23 cellular contexts compared by ENCODE assay signal in the genomic region with DNA sequence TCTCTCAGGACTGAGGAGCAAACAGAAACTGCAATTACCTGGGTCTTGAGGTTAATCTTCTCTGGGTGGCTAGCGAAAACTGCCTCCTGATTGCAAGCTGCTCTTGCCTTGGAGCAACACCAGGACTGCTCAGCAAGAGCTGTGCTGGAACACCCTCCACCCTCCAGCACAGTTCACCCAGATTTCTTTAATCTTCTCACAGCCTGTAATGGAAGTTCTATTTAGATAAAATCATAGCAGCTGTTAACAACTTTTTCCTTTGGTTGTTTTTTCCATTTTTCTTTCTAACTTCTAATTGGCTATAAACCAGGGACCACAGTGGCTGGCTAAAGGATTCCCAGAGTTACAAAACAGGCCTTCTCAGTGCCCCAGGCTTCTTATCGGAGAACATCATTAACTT. TPM values are rescaled to one million over a fixed set of nuclear protein-coding genes. Genes with fewer than 3 reads are reported as not detected.
DNase-seq lines count a peak whose midpoint lies in the region; ATAC-seq and TF ChIP-seq lines count a peak whose summit lies in the region.
"Had no signal": no experiment of that assay in that cellular context is flagged by ENCODE, and none has a peak within 500 bp of the region (broad histone marks: within the 10 kb centered on the region; RNA-seq: fewer than 3 reads in every experiment).

No MANE protein-coding gene starts in this region.

- ATAC-seq in HG03175 (IDR thresholded peaks at IDR 0.05; ENCODE audit: unreplicated experiment): no peak
- no peak for ATAC-seq in GM21526 (IDR thresholded peaks at IDR 0.05; ENCODE audit: low FRiP score, unreplicated experiment)
- ATAC-seq: activated CD8-positive, alpha-beta T cell treated with anti-CD3 and anti-CD28 coated beads, Interleukin-2, amount 10 ng/mL, durations not matched to agents 7 days and 5 days; GM23338; stimulated activated naive CD8-positive, alpha-beta T cell treated with anti-CD3 and anti-CD28 coated beads, Interleukin-15, amount 100 ng/mL, for 72 hours; T-cell had no signal

- no peak overlapping the region for H3K27ac ChIP-seq in fibroblast of lung (ENCODE audit: insufficient read depth, low read length)

- DNase-seq in ELF-1 (ENCODE audit: low read depth, low spot score): peak; percentile 86
- peak; percentile 24 for DNase-seq in NCI-H2227 (lab: John Stamatoyannopoulos, UW; ENCODE audit: unreplicated experiment)
- DNase-seq in fibroblast of lung (ENCODE audit: low read depth in 2 of 2): peak; percentile 15 to 48
- peak; percentile 10 for DNase-seq in myocyte (ENCODE audit: low read depth)
- no peak for DNase-seq in occipital lobe (lab: John Stamatoyannopoulos, UW)
- no peak for DNase-seq in stimulated activated CD4-positive, alpha-beta T cell treated with anti-CD3 and anti-CD28 coated beads, Interleukin-2, amount 100 ng/mL, for 24 hours
- DNase-seq: activated CD4-positive, CD25-positive, alpha-beta regulatory T cell treated with anti-CD3 and anti-CD28 coated beads, Interleukin-2, amount 50 U/mL, for 72 hours; activated CD8-positive, alpha-beta T cell treated with anti-CD3 and anti-CD28 coated beads, Interleukin-2, amount 10 ng/mL, durations not matched to agents 7 days and 5 days; activated naive CD4-positive, alpha-beta T cell; activated T-cell treated with anti-CD3 and anti-CD28 coated beads, Interleukin-2, amount 50 U/mL, for 1 hour; amniotic stem cell; DMS79 treated with DMSO at 0.1 percent for 48 hours; foreskin fibroblast; hippocampal formation; MG63; NCI-H1436; NCI-H2107; stimulated activated naive CD8-positive, alpha-beta T cell treated with anti-CD3 and anti-CD28 coated beads, Interleukin-15, amount 100 ng/mL, for 72 hours; T-cell; trophoblast cell had no signal

- H3K9ac ChIP-seq in fibroblast of lung (ENCODE audit: insufficient read depth, low read length): no peak overlapping the region

- no peak overlapping the region for H3K4me2 ChIP-seq in fibroblast of lung (ENCODE audit: extremely low read depth, insufficient read depth, low read length)
- H3K4me2 ChIP-seq: GM23338 had no signal

- H4K20me1 ChIP-seq in fibroblast of lung (ENCODE audit: control insufficient read depth, extremely low read depth, insufficient read depth, low read length): no peaks in the 10 kb centered on the region

- no peak overlapping the region for H3K4me3 ChIP-seq in fibroblast of lung (replicated peaks in 1 of 4; ENCODE audit: control extremely low read depth in 1 of 4, insufficient read depth in 1 of 4, low read depth in 3 of 4, low read length in 4 of 4)
- H3K4me3 ChIP-seq: GM23338, MG63 had no signal

- no peak overlapping the region for H2AFZ ChIP-seq in fibroblast of lung (ENCODE audit: low read length)
- H2AFZ ChIP-seq: GM23338 had no signal

- H3K36me3 ChIP-seq in fibroblast of lung (ENCODE audit: control insufficient read depth, insufficient read depth, low read length): no peaks in the 10 kb centered on the region
- H3K36me3 ChIP-seq: MG63 had no signal

- H3K79me2 ChIP-seq in fibroblast of lung (ENCODE audit: control insufficient read depth, insufficient read depth, low read length): no peaks in the 10 kb centered on the region

- H3K9me3 ChIP-seq in fibroblast of lung (ENCODE audit: control insufficient read depth, insufficient read depth, low read depth, low read length): no peaks in the 10 kb centered on the region
- H3K9me3 ChIP-seq: MG63 had no signal

- TF ChIP-seq CTCF in fibroblast of lung (conservative IDR thresholded peaks at IDR 0.05 in 1 of 2, IDR thresholded peaks at IDR 0.05 in 1 of 2; ENCODE audit: low read depth in 1 of 2, low read length in 2 of 2): no peak

- H3K27me3 ChIP-seq in fibroblast of lung (ENCODE audit: control insufficient read depth, insufficient read depth, low read length): no peaks in the 10 kb centered on the region
- H3K27me3 ChIP-seq: MG63 had no signal

- H3K4me1 ChIP-seq in fibroblast of lung (ENCODE audit: control insufficient read depth, extremely low read depth, insufficient read depth, low read length): no peaks in the 10 kb centered on the region

RNA-seq across cellular contexts. Expression of a gene that starts 36.3 kb away (rescaled TPM):
- total RNA-seq in fibroblast of lung (8.3 and 8.5 TPM in 2 replicates), myocyte (4.6 and 8.1 TPM in 2 replicates), occipital lobe (50.8 TPM)
- 2.9 and 3.9 TPM in 2 replicates for polyA plus RNA-seq in fibroblast of lung
- 1.8 and 2.2 TPM in 2 replicates for polyA plus RNA-seq in fibroblast of lung (2012)
- 1.9 and 7.4 TPM in 2 replicates for polyA minus RNA-seq in fibroblast of lung (ENCODE audit: low replicate concordance)
- 2.2 TPM for polyA plus RNA-seq in myocyte (2012)

Comparison
In these comparisons a context has a peak if more than half of its experiments do, and no peak if none do; other contexts are left out.
1. DNase-seq: peak in ELF-1 (single experiment), NCI-H2227 (single experiment), fibroblast of lung (2 of 2) and myocyte (single experiment); none in occipital lobe (single experiment) and stimulated activated CD4-positive, alpha-beta T cell treated with anti-CD3 and anti-CD28 coated beads, Interleukin-2, amount 100 ng/mL, for 24 hours (0 of 2).